Comparison of ENCODE assay signal across 8 cellular contexts in the genomic region with DNA sequence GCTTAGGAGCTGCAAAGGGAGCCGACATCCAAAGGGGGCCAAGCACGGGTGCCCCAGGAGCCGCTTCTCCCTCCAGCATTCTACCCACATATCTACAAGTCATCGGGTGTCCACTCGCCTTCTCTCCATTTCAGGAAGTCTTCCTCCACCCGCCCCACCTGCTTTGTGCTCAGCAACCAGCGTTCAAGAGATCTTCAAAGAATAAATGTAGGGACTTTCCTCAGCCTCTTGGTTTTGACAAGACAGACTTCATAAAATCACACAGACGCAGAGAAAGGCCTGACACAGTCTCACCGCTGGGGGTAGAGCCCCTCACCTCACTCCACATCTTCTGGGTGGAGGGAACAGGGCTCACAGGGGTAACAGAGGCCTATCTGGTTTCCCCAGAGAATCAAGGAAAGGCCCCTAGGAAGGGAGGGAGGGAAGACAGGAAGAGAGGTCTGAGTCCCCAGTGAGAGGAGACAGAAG. TPM values are rescaled to one million over a fixed set of nuclear protein-coding genes. Genes with fewer than 3 reads are reported as not detected.
DNase-seq lines count a peak whose midpoint lies in the region; TF ChIP-seq lines count a peak whose summit lies in the region.

No MANE protein-coding gene starts in this region.

- peak overlapping the region; percentile 11 for H2AK5ac ChIP-seq in neuronal stem cell (ENCODE audit: low read depth, low read length)

- no peak overlapping the region for H2AFZ ChIP-seq in neuronal stem cell (ENCODE audit: low read length)
- H2AFZ ChIP-seq in PC-9 = no peak overlapping the region
- H2AFZ ChIP-seq in mammary epithelial cell (ENCODE audit: low read depth, low read length) = no peak overlapping the region

- H3K4me3 Mint-ChIP-seq in IgD-negative memory B cell = peak overlapping the region; percentile 81 to 96 (median 84)
- H3K4me3 Mint-ChIP-seq in activated naive CD4-positive, alpha-beta T cell treated with anti-CD3 and anti-CD28 coated beads, Interleukin-2, amount 50 U/mL, for 24 hours = peak overlapping the region; percentile 92

- H3K4me1 ChIP-seq in neuronal stem cell (ENCODE audit: control insufficient read depth in 2 of 2, insufficient read depth in 1 of 2, low read depth in 1 of 2, low read length in 2 of 2) (peaks cover 38 to 42% of the 10 kb centered on the region in 2 donors), PC-9 (replicated peaks; ENCODE audit: insufficient read depth) (no peaks in the 10 kb centered on the region), mammary epithelial cell (ENCODE audit: insufficient read depth, low read length) (no peaks in the 10 kb centered on the region)

- H3K9me3 Mint-ChIP-seq in IgD-negative memory B cell = no peaks in the 10 kb centered on the region
- H3K9me3 Mint-ChIP-seq in activated naive CD4-positive, alpha-beta T cell treated with anti-CD3 and anti-CD28 coated beads, Interleukin-2, amount 50 U/mL, for 24 hours = no peaks in the 10 kb centered on the region

- no peaks in the 10 kb centered on the region for H4K20me1 ChIP-seq in PC-9 (ENCODE audit: insufficient read depth)
- H4K20me1 ChIP-seq in mammary epithelial cell (ENCODE audit: insufficient read depth, low read length) = no peaks in the 10 kb centered on the region

- peak overlapping the region; percentile 32 for H2BK5ac ChIP-seq in neuronal stem cell (ENCODE audit: low read length)

- no peaks in the 10 kb centered on the region for H3K79me2 ChIP-seq in PC-9 (ENCODE audit: low read depth)
- H3K79me2 ChIP-seq in mammary epithelial cell (ENCODE audit: insufficient read depth, low read length) = peaks cover 6% of the 10 kb centered on the region

- H3K9me2 ChIP-seq in PC-9 (ENCODE audit: insufficient read depth) = no peaks in the 10 kb centered on the region

- H2BK15ac ChIP-seq in neuronal stem cell (ENCODE audit: low read length) = peak overlapping the region; percentile 28

- H2BK12ac ChIP-seq in neuronal stem cell (ENCODE audit: low read length) = no peak overlapping the region

- H3F3A ChIP-seq in PC-9 (ENCODE audit: insufficient read depth, low read depth) = no peaks in the 10 kb centered on the region

- peaks cover 3% of the 10 kb centered on the region for H3K36me3 Mint-ChIP-seq in IgD-negative memory B cell
- no peaks in the 10 kb centered on the region for H3K36me3 Mint-ChIP-seq in activated naive CD4-positive, alpha-beta T cell treated with anti-CD3 and anti-CD28 coated beads, Interleukin-2, amount 50 U/mL, for 24 hours

- H4K91ac ChIP-seq in neuronal stem cell (ENCODE audit: low read depth, low read length, poor library complexity) = no peak overlapping the region

- dilution Hi-C loops in mammary epithelial cell (cut with HindIII; ENCODE audit: low sequenced_read_pairs) = no loop called here

- no peak overlapping the region for H3K4ac ChIP-seq in neuronal stem cell (ENCODE audit: low read length)

- H2BK120ac ChIP-seq in neuronal stem cell (ENCODE audit: low read depth, low read length) = no peak overlapping the region

- H3K4me1 Mint-ChIP-seq in IgD-negative memory B cell = peaks cover 16 to 30% (median 24%) of the 10 kb centered on the region in 3 donors
- H3K4me1 Mint-ChIP-seq in activated naive CD4-positive, alpha-beta T cell treated with anti-CD3 and anti-CD28 coated beads, Interleukin-2, amount 50 U/mL, for 24 hours = peaks cover 85% of the 10 kb centered on the region

- BruUV-seq in PC-9 (replicated peaks; lab: Mats Ljungman, UMichigan) (no TSS peak), mammary epithelial cell (replicated peaks; lab: Mats Ljungman, UMichigan) (no TSS peak)

- peaks cover 2% of the 10 kb centered on the region for H3K27me3 Mint-ChIP-seq in IgD-negative memory B cell
- no peaks in the 10 kb centered on the region for H3K27me3 Mint-ChIP-seq in activated naive CD4-positive, alpha-beta T cell treated with anti-CD3 and anti-CD28 coated beads, Interleukin-2, amount 50 U/mL, for 24 hours

- no CpG with 5 or more reads among the region's 9 CpGs for WGBS in neuronal stem cell (ENCODE audit: extremely low coverage in 2 of 2, insufficient read length in 2 of 2, insufficient replicate concordance in 1 of 2), 2 donors
- WGBS in mammary epithelial cell (ENCODE audit: low coverage, missing lambda C conversion rate) = 85% methylated on average over 8 of the region's 9 CpGs

- intact Hi-C loops in PC-9 (cut with micrococcal nuclease; ENCODE audit: unreplicated experiment) = no loop called here
- intact Hi-C loops in mammary epithelial cell (cut with micrococcal nuclease) = no loop called here

- H3K36me3 ChIP-seq in neuronal stem cell (replicated peaks in 1 of 2; ENCODE audit: control insufficient read depth in 2 of 2, insufficient read depth in 2 of 2, low read length in 2 of 2) (peaks cover 2 to 58% of the 10 kb centered on the region in 2 donors), PC-9 (ENCODE audit: low read depth) (no peaks in the 10 kb centered on the region), mammary epithelial cell (ENCODE audit: insufficient read depth, low read length) (no peaks in the 10 kb centered on the region)

- peak overlapping the region; percentile 23 for H3K18ac ChIP-seq in neuronal stem cell (ENCODE audit: low read length)

- in situ Hi-C loops in G401 (cut with HindIII; ENCODE audit: low sequenced_read_pairs) = no loop called here
- in situ Hi-C loops in mammary epithelial cell (cut with MboI; ENCODE audit: low sequenced_read_pairs in 2 of 2) = no loop called here

- DNase-seq in G401 (ENCODE audit: low spot score) (peak; percentile 86), neuronal stem cell (ENCODE audit: low spot score) (no peak), PC-9 (no peak), KG1 (lab: John Stamatoyannopoulos, UW) (no peak), dermis blood vessel endothelial cell (no peak), mammary epithelial cell (no peak)

- H3K9ac ChIP-seq in neuronal stem cell (ENCODE audit: low read depth, low read length, poor library complexity) (no peak overlapping the region), mammary epithelial cell (ENCODE audit: insufficient read depth, low read length) (no peak overlapping the region)

- no peak overlapping the region for H3K23ac ChIP-seq in neuronal stem cell (ENCODE audit: low read depth, low read length, poor library complexity)

- H3K27me3 ChIP-seq in neuronal stem cell (ENCODE audit: control insufficient read depth in 3 of 3, insufficient read depth in 3 of 3, low read depth in 1 of 3, low read length in 3 of 3) = no peaks in the 10 kb centered on the region
- no peaks in the 10 kb centered on the region for H3K27me3 ChIP-seq in PC-9 (ENCODE audit: insufficient read depth, low read depth)
- no peaks in the 10 kb centered on the region for H3K27me3 ChIP-seq in mammary epithelial cell (ENCODE audit: insufficient read depth, low read length)

- H3K79me1 ChIP-seq in neuronal stem cell (ENCODE audit: low read depth, low read length) = peaks cover 8% of the 10 kb centered on the region

- H3K27ac ChIP-seq in neuronal stem cell (replicated peaks; ENCODE audit: low read length) (no peak overlapping the region), PC-9 (no peak overlapping the region), mammary epithelial cell (ENCODE audit: insufficient read depth, low read depth, low read length) (no peak overlapping the region)

- H3K9me3 ChIP-seq in neuronal stem cell (replicated peaks in 1 of 2; ENCODE audit: control insufficient read depth in 2 of 2, insufficient read depth in 1 of 2, low read depth in 1 of 2, low read length in 2 of 2) (no peaks in the 10 kb centered on the region), PC-9 (ENCODE audit: insufficient read depth, low read depth) (no peaks in the 10 kb centered on the region), mammary epithelial cell (replicated peaks; ENCODE audit: insufficient read depth, low read length) (no peaks in the 10 kb centered on the region)

- H3K4me2 ChIP-seq in neuronal stem cell (ENCODE audit: insufficient read depth, low read length, poor library complexity, severe bottlenecking) = no peak overlapping the region
- H3K4me2 ChIP-seq in PC-9 = no peak overlapping the region
- no peak overlapping the region for H3K4me2 ChIP-seq in mammary epithelial cell (ENCODE audit: insufficient read depth, low read depth, low read length)

- CTCF ChIA-PET in PC-9 (lab: Charles Lee) (no interaction called here), mammary epithelial cell (lab: Charles Lee; ENCODE audit: low non-redundant PET) (no interaction called here)

- H3K14ac ChIP-seq in neuronal stem cell (ENCODE audit: low read length) = no peak overlapping the region

- H3K27ac Mint-ChIP-seq in IgD-negative memory B cell = peak overlapping the region; percentile 7 to 91 (median 75)
- peak overlapping the region; percentile 89 for H3K27ac Mint-ChIP-seq in activated naive CD4-positive, alpha-beta T cell treated with anti-CD3 and anti-CD28 coated beads, Interleukin-2, amount 50 U/mL, for 24 hours

- no peak overlapping the region for H3K4me3 ChIP-seq in neuronal stem cell (ENCODE audit: low read length in 2 of 2)
- no peak overlapping the region for H3K4me3 ChIP-seq in PC-9
- H3K4me3 ChIP-seq in mammary epithelial cell (replicated peaks in 1 of 3; ENCODE audit: insufficient read depth in 1 of 3, low read depth in 2 of 3, low read length in 3 of 3) = no peak overlapping the region

- TF ChIP-seq CTCF in PC-9 (conservative IDR thresholded peaks at IDR 0.05) (no peak), mammary epithelial cell (conservative IDR thresholded peaks at IDR 0.05 in 1 of 2, IDR thresholded peaks at IDR 0.05 in 1 of 2; ENCODE audit: extremely low read depth in 1 of 2, insufficient read depth in 1 of 2, low read depth in 1 of 2, low read length in 2 of 2) (no peak)

- H4K8ac ChIP-seq in neuronal stem cell (ENCODE audit: low read depth, low read length) = no peak overlapping the region

- POLR2A ChIA-PET in PC-9 (lab: Charles Lee; ENCODE audit: unreplicated experiment) = no interaction called here

RNA-seq across cellular contexts. Expression of a gene that starts 49.5 kb away (rescaled TPM):
- 64.0 and 71.2 TPM in 2 replicates for total RNA-seq in G401 (2014; rRNA removed; shearing (Covaris generic))
- 6.6 TPM for polyA plus RNA-seq in IgD-negative memory B cell
- 127 TPM for polyA plus RNA-seq in neuronal stem cell (2013, experiment 1 of 2)
- 133 TPM for polyA plus RNA-seq in neuronal stem cell (2013, experiment 2 of 2)
- 26.2 and 26.5 TPM in 2 replicates for total RNA-seq in PC-9 (2021)
- 6.6 and 9.6 TPM in 2 replicates for total RNA-seq in dermis blood vessel endothelial cell
- total RNA-seq in mammary epithelial cell = 10 to 100 TPM; 30.5 to 30.6 TPM
- polyA plus RNA-seq in mammary epithelial cell = 23.7 TPM
- 42.6 TPM for polyA minus RNA-seq in mammary epithelial cell
